ENCODE assay signal across 1 cellular context in genomic region chr22:42519544-42520237, GRCh38.
TF ChIP-seq lines count a peak whose summit lies in the region.

A gene with protein sequence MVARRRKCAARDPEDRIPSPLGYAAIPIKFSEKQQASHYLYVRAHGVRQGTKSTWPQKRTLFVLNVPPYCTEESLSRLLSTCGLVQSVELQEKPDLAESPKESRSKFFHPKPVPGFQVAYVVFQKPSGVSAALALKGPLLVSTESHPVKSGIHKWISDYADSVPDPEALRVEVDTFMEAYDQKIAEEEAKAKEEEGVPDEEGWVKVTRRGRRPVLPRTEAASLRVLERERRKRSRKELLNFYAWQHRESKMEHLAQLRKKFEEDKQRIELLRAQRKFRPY (minus strand): TSS chr22:42519796. CDS start chr22:42519786, 10 bp downstream.

TF ChIP-seq in K562, 482 proteins besides CTCF, POLR2A, EP300 and RAD21 (continued from another document):
- TF ChIP-seq SMARCA5 (IDR thresholded peaks at IDR 0.05) (no peak), RB1 (IDR thresholded peaks at IDR 0.05; ENCODE audit: low read depth) (peak; percentile 46; the same call in 1 of the 2 replicates), SMARCC2 (IDR thresholded peaks at IDR 0.05; ENCODE audit: low read depth) (no peak), ERF (CRISPR knock-in tag; IDR thresholded peaks at IDR 0.05) (no peak), GTF2E2 (tag; IDR thresholded peaks at IDR 0.05) (no peak), MXI1 (IDR thresholded peaks at IDR 0.05; ENCODE audit: low read depth, low read length) (no peak), POLR2G (IDR thresholded peaks at IDR 0.05; ENCODE audit: low read depth, low read length) (peak; percentile 86), ZNF699 (CRISPR knock-in tag; IDR thresholded peaks at IDR 0.05; ENCODE audit: insufficient replicate concordance) (no peak), SMAD2 (IDR thresholded peaks at IDR 0.05; ENCODE audit: low read depth, low read length) (no peak), ZNF717 (CRISPR knock-in tag; IDR thresholded peaks at IDR 0.05) (no peak), CBFA2T3 (IDR thresholded peaks at IDR 0.05) (no peak), CSDE1 (IDR thresholded peaks at IDR 0.05) (no peak), XRCC3 (IDR thresholded peaks at IDR 0.05) (no peak)
